Comparison of ENCODE assay signal across 23 cellular contexts in the genomic region with DNA sequence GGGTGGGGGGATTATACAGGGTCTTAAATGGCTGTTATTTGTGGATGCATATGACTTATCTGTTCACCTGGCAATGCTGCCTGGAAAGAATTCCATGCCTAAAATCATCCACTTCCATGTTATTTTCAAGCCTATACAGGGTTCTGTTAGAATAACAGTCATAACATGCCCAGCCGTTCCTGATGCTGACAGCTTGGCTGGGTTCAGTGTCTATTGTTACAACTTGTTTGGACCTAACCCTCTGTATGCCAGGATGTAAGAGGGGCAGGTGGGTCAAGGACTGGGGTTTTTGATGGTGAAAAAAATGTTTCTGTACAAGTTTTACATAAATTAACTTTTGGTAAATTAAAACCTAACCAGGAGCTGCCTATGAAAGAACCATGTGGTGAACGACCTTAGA.
DNase-seq lines count a peak whose midpoint lies in the region; ATAC-seq and TF ChIP-seq lines count a peak whose summit lies in the region.
"Had no signal": no experiment of that assay in that cellular context is flagged by ENCODE, and none has a peak within 500 bp of the region (broad histone marks: within the 10 kb centered on the region; RNA-seq: fewer than 3 reads in every experiment).

No MANE protein-coding gene starts in this region.

- no peaks in the 10 kb centered on the region for H3F3A ChIP-seq in GM23248 (ENCODE audit: insufficient read depth)

- H3K36me3 ChIP-seq in GM23248 (ENCODE audit: low read depth) (no peaks in the 10 kb centered on the region), osteoblast (ENCODE audit: insufficient read depth, low read length) (peaks cover 13% of the 10 kb centered on the region), adrenal gland (replicated peaks in 1 of 2) (no peaks in the 10 kb centered on the region)

- intact Hi-C loops in adrenal gland (cut with DNase I) = no loop called here

- H3K27me3 ChIP-seq in GM23248 (replicated peaks; ENCODE audit: insufficient read depth) (no peaks in the 10 kb centered on the region), osteoblast (ENCODE audit: insufficient read depth, low read length) (no peaks in the 10 kb centered on the region), adrenal gland (no peaks in the 10 kb centered on the region)

- no peak overlapping the region for H3K27ac ChIP-seq in GM23248
- H3K27ac ChIP-seq in osteoblast (ENCODE audit: low read depth, low read length) = no peak overlapping the region
- no peak overlapping the region for H3K27ac ChIP-seq in adrenal gland
- H3K27ac ChIP-seq: 22Rv1, KMS-11 had no signal

- TF ChIP-seq CTCF in osteoblast (IDR thresholded peaks at IDR 0.05; ENCODE audit: extremely low read depth, low read depth, low read length) (no peak), adrenal gland (IDR thresholded peaks at IDR 0.05) (no peak)

- ATAC-seq in GM19397 (IDR thresholded peaks at IDR 0.05; ENCODE audit: unreplicated experiment) = no peak
- ATAC-seq: HCT116 had no signal

- H3K4me1 ChIP-seq in GM23248 (ENCODE audit: insufficient read depth) (peaks cover 15% of the 10 kb centered on the region), osteoblast (ENCODE audit: insufficient read depth, low read length) (no peaks in the 10 kb centered on the region), adrenal gland (replicated peaks in 1 of 2) (no peaks in the 10 kb centered on the region)

- no peaks in the 10 kb centered on the region for H3K9me2 ChIP-seq in GM23248 (ENCODE audit: insufficient read depth)

- no peak overlapping the region for H3K9ac ChIP-seq in GM23248
- H3K9ac ChIP-seq: KMS-11 had no signal

- no peak overlapping the region for H3K4me3 ChIP-seq in GM23248
- no peak overlapping the region for H3K4me3 ChIP-seq in osteoblast (ENCODE audit: insufficient read depth, low read length)
- no peak overlapping the region for H3K4me3 ChIP-seq in adrenal gland

- DNase-seq in DMS 273 (lab: John Stamatoyannopoulos, UW; ENCODE audit: unreplicated experiment) (peak; percentile 21), DMS 273 treated with DMSO at 0.1 percent for 48 hours (lab: John Stamatoyannopoulos, UW) (no peak), GM23248 (peak; percentile 6), dermis blood vessel endothelial cell (peak; percentile 39), osteoblast (ENCODE audit: insufficient read length, low spot score, missing footprints) (peak; percentile 57), NCI-H345 (lab: John Stamatoyannopoulos, UW) (no peak), adrenal gland (no peak)
- DNase-seq: ACHN; C1 segment of cervical spinal cord; Calu3; CD8-positive, alpha-beta memory T cell; IMR-90; MV-4-11; NCI-H1105 treated with DMSO at 0.1 percent for 48 hours; NCI-H2081; NCI-H446 treated with DMSO at 0.1 percent for 48 hours; NCI-H526 treated with DMSO at 0.1 percent for 48 hours; OCI-M1; Right ventricle myocardium superior had no signal

- no peaks in the 10 kb centered on the region for H4K20me1 ChIP-seq in GM23248 (ENCODE audit: insufficient read depth)
- no peaks in the 10 kb centered on the region for H4K20me1 ChIP-seq in osteoblast (ENCODE audit: insufficient read depth, low read length)

- H3K79me2 ChIP-seq in GM23248 (ENCODE audit: insufficient read depth) (no peaks in the 10 kb centered on the region), osteoblast (ENCODE audit: insufficient read depth, low read length) (no peaks in the 10 kb centered on the region)

- in situ Hi-C loops in GM23248 (cut with MboI) = no loop called here

- WGBS in GM23248 (ENCODE audit: low coverage in 1 of 2, low lambda C conversion rate in 2 of 2, missing lambda C conversion rate in 2 of 2), 2 experiments = 30 to 32% methylated on average over 2 of the region's 2 CpGs
- 67 to 77% (median 73%) methylated on average over 2 of the region's 2 CpGs for WGBS in adrenal gland, 4 donors

- no peak for TF ChIP-seq POLR2A in adrenal gland (IDR thresholded peaks at IDR 0.05)

- H3K9me3 ChIP-seq in GM23248 (ENCODE audit: low read depth) (no peaks in the 10 kb centered on the region), osteoblast (ENCODE audit: low read depth, low read length) (no peaks in the 10 kb centered on the region), adrenal gland (replicated peaks in 1 of 3) (no peaks in the 10 kb centered on the region)

- H3K4me2 ChIP-seq in GM23248 (ENCODE audit: unreplicated experiment) (no peak overlapping the region), osteoblast (ENCODE audit: insufficient read depth, low read length) (no peak overlapping the region)
- H3K4me2 ChIP-seq: KMS-11 had no signal

- H2AFZ ChIP-seq in GM23248 = no peak overlapping the region
- H2AFZ ChIP-seq in osteoblast (ENCODE audit: low read length) = no peak overlapping the region

Comparison
In these comparisons a context has a peak if more than half of its experiments do, and no peak if none do; other contexts are left out.
1. DNase-seq: peak in DMS 273 (single experiment), GM23248 (single experiment), dermis blood vessel endothelial cell (single experiment) and osteoblast (single experiment); none in DMS 273 treated with DMSO at 0.1 percent for 48 hours (single experiment), NCI-H345 (single experiment) and adrenal gland (0 of 7).